9 cellular contexts compared by ENCODE assay signal in genomic region chr2:113892004-113892740, GRCh38. TPM values are rescaled to one million over a fixed set of nuclear protein-coding genes. Genes with fewer than 3 reads are reported as not detected.
DNase-seq lines count a peak whose midpoint lies in the region; ATAC-seq, FAIRE-seq and TF ChIP-seq lines count a peak whose summit lies in the region.
"Had no signal": no experiment of that assay in that cellular context is flagged by ENCODE, and none has a peak within 500 bp of the region (broad histone marks: within the 10 kb centered on the region; RNA-seq: fewer than 3 reads in every experiment).

No MANE protein-coding gene starts in this region.

- no peak for DNase-seq in activated naive CD4-positive, alpha-beta T cell treated with anti-CD3 and anti-CD28 coated beads, Interleukin-2, amount 10 ng/mL, durations not matched to agents 7 days and 5 days
- DNase-seq in activated naive CD4-positive, alpha-beta T cell (lab: John Stamatoyannopoulos, UW), result no peak
- DNase-seq in immature natural killer cell (no peak), thoracic aorta (ENCODE audit: low spot score) (no peak), H54 (ENCODE audit: insufficient read length, low spot score) (no peak)
- DNase-seq in stimulated activated naive CD4-positive, alpha-beta T cell treated with Interleukin-2 at 50 U/mL for 16 hours (lab: John Stamatoyannopoulos, UW), result no peak
- DNase-seq: SHP77 had no signal

- peaks cover 47 to 66% of the 10 kb centered on the region in 2 donors for H3K4me1 ChIP-seq in thoracic aorta (ENCODE audit: control insufficient read depth in 1 of 2, low read depth in 2 of 2)

- H3K9me3 Mint-ChIP-seq in activated naive CD4-positive, alpha-beta T cell treated with anti-CD3 and anti-CD28 coated beads, Interleukin-2, amount 10 ng/mL, durations not matched to agents 7 days and 5 days, result no peaks in the 10 kb centered on the region
- no peaks in the 10 kb centered on the region for H3K9me3 Mint-ChIP-seq in activated T-helper 17 cell treated with anti-CD3 and anti-CD28 coated beads, Interleukin-2, amount 50 U/mL, for 72 hours
- no peaks in the 10 kb centered on the region for H3K9me3 Mint-ChIP-seq in immature natural killer cell

- H3K27ac Mint-ChIP-seq in activated naive CD4-positive, alpha-beta T cell treated with anti-CD3 and anti-CD28 coated beads, Interleukin-2, amount 10 ng/mL, durations not matched to agents 7 days and 5 days, result no peak overlapping the region
- peak overlapping the region; percentile 95 for H3K27ac Mint-ChIP-seq in activated T-helper 17 cell treated with anti-CD3 and anti-CD28 coated beads, Interleukin-2, amount 50 U/mL, for 72 hours
- H3K27ac Mint-ChIP-seq in immature natural killer cell, result peak overlapping the region; percentile 61 to 99 (median 86)

- no peak for TF ChIP-seq CTCF in thoracic aorta (IDR thresholded peaks at IDR 0.05)

- H3K27me3 Mint-ChIP-seq in activated naive CD4-positive, alpha-beta T cell treated with anti-CD3 and anti-CD28 coated beads, Interleukin-2, amount 10 ng/mL, durations not matched to agents 7 days and 5 days, result no peaks in the 10 kb centered on the region
- no peaks in the 10 kb centered on the region for H3K27me3 Mint-ChIP-seq in activated T-helper 17 cell treated with anti-CD3 and anti-CD28 coated beads, Interleukin-2, amount 50 U/mL, for 72 hours
- peaks cover 10 to 15% (median 13%) of the 10 kb centered on the region in 3 donors for H3K27me3 Mint-ChIP-seq in immature natural killer cell (ENCODE audit: low read depth in 3 of 3)

- H3K4me1 Mint-ChIP-seq in activated naive CD4-positive, alpha-beta T cell treated with anti-CD3 and anti-CD28 coated beads, Interleukin-2, amount 10 ng/mL, durations not matched to agents 7 days and 5 days, result peaks cover 76% of the 10 kb centered on the region
- H3K4me1 Mint-ChIP-seq in activated T-helper 17 cell treated with anti-CD3 and anti-CD28 coated beads, Interleukin-2, amount 50 U/mL, for 72 hours, result peaks cover 63% of the 10 kb centered on the region
- H3K4me1 Mint-ChIP-seq in immature natural killer cell, result peaks cover 88% of the 10 kb centered on the region in 2 donors

- peak overlapping the region; percentile 94 for H3K4me3 Mint-ChIP-seq in activated naive CD4-positive, alpha-beta T cell treated with anti-CD3 and anti-CD28 coated beads, Interleukin-2, amount 10 ng/mL, durations not matched to agents 7 days and 5 days
- H3K4me3 Mint-ChIP-seq in activated T-helper 17 cell treated with anti-CD3 and anti-CD28 coated beads, Interleukin-2, amount 50 U/mL, for 72 hours, result peak overlapping the region; percentile 93
- peak overlapping the region; percentile 74 to 100 (median 99) for H3K4me3 Mint-ChIP-seq in immature natural killer cell

- TF ChIP-seq POLR2A in H54 (IDR thresholded peaks at IDR 0.05; ENCODE audit: low read depth, low read length), result no peak

- H3K36me3 Mint-ChIP-seq in activated naive CD4-positive, alpha-beta T cell treated with anti-CD3 and anti-CD28 coated beads, Interleukin-2, amount 10 ng/mL, durations not matched to agents 7 days and 5 days, result peaks cover 66% of the 10 kb centered on the region
- H3K36me3 Mint-ChIP-seq in activated T-helper 17 cell treated with anti-CD3 and anti-CD28 coated beads, Interleukin-2, amount 50 U/mL, for 72 hours (ENCODE audit: low read depth), result peaks cover 95% of the 10 kb centered on the region
- peaks cover 4 to 11% (median 9%) of the 10 kb centered on the region in 3 donors for H3K36me3 Mint-ChIP-seq in immature natural killer cell

- H3K9me3 ChIP-seq in thoracic aorta, result no peaks in the 10 kb centered on the region

- peak overlapping the region; percentile 99 to 100 for H3K27ac ChIP-seq in thoracic aorta

- no peaks in the 10 kb centered on the region for H3K27me3 ChIP-seq in thoracic aorta (replicated peaks; ENCODE audit: insufficient read depth)

- no peak for FAIRE-seq in H54 (lab: Jason Lieb, UNC)

- CTCF ChIA-PET in activated naive CD4-positive, alpha-beta T cell treated with anti-CD3 and anti-CD28 coated beads, Interleukin-2, amount 10 ng/mL, durations not matched to agents 7 days and 5 days (lab: Charles Lee), result interaction anchor here (2.7 kb wide), 1 partner anchor 86 kb away, joined by 12 read pairs; no protein-coding TSS in a partner anchor

- ATAC-seq in activated T-helper 17 cell treated with anti-CD3 and anti-CD28 coated beads, Interleukin-2, amount 50 U/mL, for 72 hours (replicated peaks), result no peak
- no peak for ATAC-seq in thoracic aorta (ENCODE audit: insufficient number of reproducible peaks, low FRiP score, low read depth)
- ATAC-seq in HG02885 (IDR thresholded peaks at IDR 0.05; ENCODE audit: poor library complexity, unreplicated experiment), result no peak

- H3K36me3 ChIP-seq in thoracic aorta, result no peaks in the 10 kb centered on the region

- H3K4me3 ChIP-seq in thoracic aorta, result peak overlapping the region; percentile 93

RNA-seq across cellular contexts. Expression of gene ACTR3, which starts 2.3 kb away (rescaled TPM):
- total RNA-seq in activated T-helper 17 cell treated with anti-CD3 and anti-CD28 coated beads, Interleukin-2, amount 50 U/mL, for 72 hours, result 100 to 1,000 TPM; 441 to 618 TPM
- 100 to 1,000 TPM; 501 to 732 (median 726) TPM for polyA plus RNA-seq in immature natural killer cell
- total RNA-seq in thoracic aorta, result 100 to 1,000 TPM; 142 to 177 TPM
